In the genomic region with DNA sequence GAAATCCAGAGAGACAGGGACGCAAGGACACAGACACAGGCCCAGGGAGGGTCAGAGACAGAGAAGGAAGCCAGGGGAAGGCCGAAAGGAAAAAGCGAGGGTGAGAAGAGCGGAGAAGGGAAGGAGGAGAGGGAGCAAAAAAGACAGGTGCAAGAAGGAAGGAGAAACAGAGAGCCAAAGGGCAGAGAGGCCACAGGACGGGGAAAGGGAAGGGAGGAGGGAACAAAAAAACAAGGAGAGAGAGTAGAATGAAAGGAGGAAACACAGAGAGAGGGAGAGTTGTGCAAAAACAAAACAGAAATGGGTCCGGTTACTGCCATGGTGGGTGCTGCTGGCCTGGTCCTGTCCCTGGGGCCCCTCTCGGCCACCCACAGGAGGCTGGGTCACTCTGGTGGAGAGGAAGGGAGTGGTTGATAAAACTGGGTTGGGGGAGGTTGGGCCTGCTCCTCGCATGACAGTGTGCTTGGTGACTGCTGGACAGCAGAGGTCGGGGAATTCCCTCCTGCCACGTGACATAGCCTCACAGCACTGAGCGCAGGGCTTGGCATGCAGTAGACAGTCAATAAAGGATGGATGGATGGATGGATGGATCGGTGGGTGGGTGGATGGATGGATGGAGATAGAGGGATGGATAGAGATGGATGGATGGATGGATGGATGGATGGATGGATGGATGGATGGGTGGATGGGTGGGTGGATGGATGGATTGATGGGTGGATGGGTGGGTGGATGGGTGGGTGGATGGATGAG, we compare ENCODE assay signal across 24 cellular contexts.
DNase-seq lines count a peak whose midpoint lies in the region; ATAC-seq, FAIRE-seq and TF ChIP-seq lines count a peak whose summit lies in the region.
"Had no signal": no experiment of that assay in that cellular context is flagged by ENCODE, and none has a peak within 500 bp of the region (broad histone marks: within the 10 kb centered on the region; RNA-seq: fewer than 3 reads in every experiment).

No MANE protein-coding gene starts in this region.

- H3K4me3 Mint-ChIP-seq in Caco-2 (ENCODE audit: unreplicated experiment) = no peak overlapping the region
- no peak overlapping the region for H3K4me3 Mint-ChIP-seq in nephron progenitor cell
- H3K4me3 Mint-ChIP-seq in type B pancreatic cell = no peak overlapping the region
- H3K4me3 Mint-ChIP-seq: activated naive CD8-positive, alpha-beta T cell treated with anti-CD3 and anti-CD28 coated beads for 36 hours; mesothelial cell of epicardium; naive thymus-derived CD4-positive, alpha-beta T cell had no signal

- DNase-seq in Caco-2 = no peak
- no peak for DNase-seq in GM12878 (ENCODE audit: low read depth, low spot score)
- no peak for DNase-seq in nephron progenitor cell
- DNase-seq in activated T-cell treated with anti-CD3 and anti-CD28 coated beads for 4 hours = no peak
- no peak for DNase-seq in type B pancreatic cell (ENCODE audit: extremely low spot score, unreplicated experiment)
- no peak for DNase-seq in heart left ventricle
- DNase-seq in stimulated activated naive CD4-positive, alpha-beta T cell (lab: John Stamatoyannopoulos, UW) = no peak
- DNase-seq: activated CD4-positive, alpha-beta T cell treated with anti-CD3 and anti-CD28 coated beads for 48 hours; activated naive CD8-positive, alpha-beta T cell treated with anti-CD3 and anti-CD28 coated beads for 36 hours; GF-D8; GM23248; KG1; naive thymus-derived CD4-positive, alpha-beta T cell; NCI-H1436 treated with DMSO at 0.1 percent for 48 hours; NCI-H510A treated with DMSO at 0.1 percent for 48 hours; retina; SK-N-SH; T-helper 2 cell had no signal

- no peak for FAIRE-seq in GM12878 (lab: Jason Lieb, UNC)
- FAIRE-seq: GM18507 had no signal

- 28% methylated on average over 11 of the region's 12 CpGs for WGBS in GM12878 (ENCODE audit: insufficient coverage, insufficient replicate concordance, low lambda C conversion rate, missing lambda C conversion rate)
- WGBS in heart left ventricle, 4 donors = 80 to 89% (median 83%) methylated on average over 12 of the region's 12 CpGs

- TF ChIP-seq CTCF in Caco-2 (IDR thresholded peaks at IDR 0.05; ENCODE audit: insufficient read depth in 1 of 2, low read depth in 1 of 2, low read length in 1 of 2, severe bottlenecking in 1 of 2, unreplicated experiment in 1 of 2) (no peak), HEK293 (tag by site-specific recombination; IDR thresholded peaks at IDR 0.05) (no peak), GM12878 (IDR thresholded peaks at IDR 0.05 in 2 of 3, conservative IDR thresholded peaks at IDR 0.05 in 1 of 3; ENCODE audit: control insufficient read depth in 2 of 3, extremely low read depth in 1 of 3, insufficient read depth in 1 of 3, low read depth in 3 of 3, low read length in 3 of 3) (no peak), nephron progenitor cell (IDR thresholded peaks at IDR 0.05) (no peak), type B pancreatic cell (conservative IDR thresholded peaks at IDR 0.05) (no peak), heart left ventricle (IDR thresholded peaks at IDR 0.05) (no peak)

- H3K27ac Mint-ChIP-seq in Caco-2 (ENCODE audit: unreplicated experiment) (peak overlapping the region; percentile 8), nephron progenitor cell (peak overlapping the region; percentile 62), type B pancreatic cell (no peak overlapping the region)
- H3K27ac Mint-ChIP-seq: activated naive CD8-positive, alpha-beta T cell treated with anti-CD3 and anti-CD28 coated beads for 36 hours; mesothelial cell of epicardium; naive thymus-derived CD4-positive, alpha-beta T cell had no signal

- H3K9me3 ChIP-seq in Caco-2 = no peaks in the 10 kb centered on the region
- H3K9me3 ChIP-seq in HEK293 (ENCODE audit: control insufficient read depth, insufficient read depth, low read depth, low read length) = no peaks in the 10 kb centered on the region
- H3K9me3 ChIP-seq in GM12878 (replicated peaks; ENCODE audit: control insufficient read depth, insufficient read depth, low read length) = no peaks in the 10 kb centered on the region
- no peaks in the 10 kb centered on the region for H3K9me3 ChIP-seq in heart left ventricle
- H3K9me3 ChIP-seq: SK-N-SH, suprapubic skin had no signal

- H4K20me1 ChIP-seq in GM12878 (ENCODE audit: control insufficient read depth, insufficient read depth) = no peaks in the 10 kb centered on the region

- no peaks in the 10 kb centered on the region for H3K27me3 ChIP-seq in Caco-2 (replicated peaks; ENCODE audit: control insufficient read depth, insufficient read depth, low read length)
- H3K27me3 ChIP-seq in GM12878 (replicated peaks in 1 of 2; ENCODE audit: control insufficient read depth in 2 of 2, insufficient read depth in 2 of 2, low read length in 1 of 2) = no peaks in the 10 kb centered on the region; a peak in 1 of 4 replicates
- peaks cover 0 to 8% (median 0%) of the 10 kb centered on the region in 9 donors for H3K27me3 ChIP-seq in heart left ventricle

- peaks cover 6% of the 10 kb centered on the region for H3K4me1 Mint-ChIP-seq in Caco-2 (ENCODE audit: low read depth, unreplicated experiment)
- peaks cover 54% of the 10 kb centered on the region for H3K4me1 Mint-ChIP-seq in nephron progenitor cell
- peaks cover 18% of the 10 kb centered on the region for H3K4me1 Mint-ChIP-seq in type B pancreatic cell (ENCODE audit: unreplicated experiment)

- no peak overlapping the region for H3K4me2 ChIP-seq in GM12878 (ENCODE audit: control insufficient read depth, insufficient read depth)
- H3K4me2 ChIP-seq: SK-N-SH had no signal

- CTCF ChIA-PET in Caco-2 (lab: Charles Lee) = no interaction called here
- CTCF ChIA-PET in HEK293 (lab: Yijun Ruan, JAX) = no interaction called here
- CTCF ChIA-PET in GM12878 (lab: Yijun Ruan, JAX) = no interaction called here

- no peaks in the 10 kb centered on the region for H3K79me2 ChIP-seq in GM12878 (ENCODE audit: control insufficient read depth, insufficient read depth, low read length)

- no peak overlapping the region for H3K9ac ChIP-seq in GM12878 (ENCODE audit: control insufficient read depth, insufficient read depth, low read length)
- H3K9ac ChIP-seq: GM23248, SK-N-SH had no signal

- H3K4me3 ChIP-seq in Caco-2 (ENCODE audit: low read depth, low read length) (no peak overlapping the region), HEK293 (ENCODE audit: low read depth, low read length) (no peak overlapping the region), GM12878 (no peak overlapping the region), heart left ventricle (no peak overlapping the region)
- H3K4me3 ChIP-seq: GM23248, suprapubic skin had no signal

- POLR2A ChIA-PET in Caco-2 (lab: Charles Lee) (no interaction called here), HEK293 (lab: Yijun Ruan, JAX) (no interaction called here), GM12878 (lab: Charles Lee) (no interaction called here)

- SMC1A ChIA-PET in GM12878 (lab: Charles Lee; ENCODE audit: uncharacterized antibody, unreplicated experiment) = no interaction called here

- ATAC-seq in GM12878 (no peak), heart left ventricle (no peak)
- ATAC-seq: left lobe of liver; naive thymus-derived CD4-positive, alpha-beta T cell had no signal

- no peak for TF ChIP-seq POLR2A in GM12878 (IDR thresholded peaks at IDR 0.05; ENCODE audit: low read depth, low read length)
- TF ChIP-seq POLR2A in heart left ventricle (IDR thresholded peaks at IDR 0.05) = no peak

- no peaks in the 10 kb centered on the region for H3K9me3 Mint-ChIP-seq in Caco-2 (ENCODE audit: unreplicated experiment)
- H3K9me3 Mint-ChIP-seq in nephron progenitor cell = no peaks in the 10 kb centered on the region
- no peaks in the 10 kb centered on the region for H3K9me3 Mint-ChIP-seq in type B pancreatic cell
- H3K9me3 Mint-ChIP-seq: activated naive CD8-positive, alpha-beta T cell treated with anti-CD3 and anti-CD28 coated beads for 36 hours; mesothelial cell of epicardium had no signal

- no peak for TF ChIP-seq EP300 in GM12878 (IDR thresholded peaks at IDR 0.05; ENCODE audit: borderline replicate concordance in 1 of 2, control insufficient read depth in 1 of 2, low read depth in 2 of 2, low read length in 2 of 2)

- no peaks in the 10 kb centered on the region for H3K27me3 Mint-ChIP-seq in Caco-2 (ENCODE audit: insufficient read depth, unreplicated experiment)
- H3K27me3 Mint-ChIP-seq in nephron progenitor cell (ENCODE audit: low read depth, poor library complexity) = peaks cover 11% of the 10 kb centered on the region
- H3K27me3 Mint-ChIP-seq in type B pancreatic cell = peaks cover 5% of the 10 kb centered on the region

- no peaks in the 10 kb centered on the region for H3K36me3 ChIP-seq in Caco-2 (ENCODE audit: control insufficient read depth, insufficient read depth, low read length)
- no peaks in the 10 kb centered on the region for H3K36me3 ChIP-seq in HEK293 (ENCODE audit: control insufficient read depth in 2 of 2, insufficient read depth in 1 of 2, low read length in 2 of 2)
- no peaks in the 10 kb centered on the region for H3K36me3 ChIP-seq in GM12878 (ENCODE audit: control insufficient read depth in 2 of 2, insufficient read depth in 2 of 2, low read length in 1 of 2)
- H3K36me3 ChIP-seq in heart left ventricle = no peaks in the 10 kb centered on the region
- H3K36me3 ChIP-seq: suprapubic skin had no signal

- H3K36me3 Mint-ChIP-seq in Caco-2 (ENCODE audit: insufficient read depth, unreplicated experiment) (no peaks in the 10 kb centered on the region), nephron progenitor cell (ENCODE audit: low read depth) (no peaks in the 10 kb centered on the region), type B pancreatic cell (no peaks in the 10 kb centered on the region)
- H3K36me3 Mint-ChIP-seq: activated naive CD8-positive, alpha-beta T cell treated with anti-CD3 and anti-CD28 coated beads for 36 hours; mesothelial cell of epicardium; naive thymus-derived CD4-positive, alpha-beta T cell had no signal

- no peaks in the 10 kb centered on the region for H3K4me1 ChIP-seq in Caco-2
- no peaks in the 10 kb centered on the region for H3K4me1 ChIP-seq in HEK293 (ENCODE audit: control insufficient read depth, insufficient read depth, low read length)
- no peaks in the 10 kb centered on the region for H3K4me1 ChIP-seq in GM12878 (ENCODE audit: control insufficient read depth, insufficient read depth, low read length)
- H3K4me1 ChIP-seq in heart left ventricle = no peaks in the 10 kb centered on the region
- H3K4me1 ChIP-seq: suprapubic skin had no signal

- in situ Hi-C loops in GM12878 (cut with MboI) = no loop called here

- TF ChIP-seq RAD21 in GM12878 (IDR thresholded peaks at IDR 0.05; ENCODE audit: insufficient read depth, low read depth, low read length) = no peak

- H3K27ac ChIP-seq in HEK293 (ENCODE audit: extremely low read depth, low read depth, low read length) (no peak overlapping the region), GM12878 (ENCODE audit: control insufficient read depth, insufficient read depth) (no peak overlapping the region), heart left ventricle (no peak overlapping the region)
- H3K27ac ChIP-seq: C4-2B, GM23248, suprapubic skin had no signal

- H2AFZ ChIP-seq in GM12878 (ENCODE audit: control insufficient read depth, low read depth, low read length) = no peak overlapping the region
- H2AFZ ChIP-seq: GM23248 had no signal

- RAD21 ChIA-PET in GM12878 (lab: Charles Lee; ENCODE audit: unreplicated experiment) = no interaction called here

- BruUV-seq in Caco-2 (replicated peaks; lab: Mats Ljungman, UMichigan) (no TSS peak), GM12878 (replicated peaks; lab: Mats Ljungman, UMichigan) (no TSS peak)

- intact Hi-C loops in Caco-2 (cut with micrococcal nuclease; ENCODE audit: unreplicated experiment) (no loop called here), GM12878 (cut with micrococcal nuclease; ENCODE audit: unreplicated experiment) (no loop called here), heart left ventricle (cut with DNase I) (no loop called here)
